9 cellular contexts compared by ENCODE assay signal in genomic region chr20:31596831-31597482, GRCh38. TPM values are rescaled to one million over a fixed set of nuclear protein-coding genes. Genes with fewer than 3 reads are reported as not detected.
DNase-seq lines count a peak whose midpoint lies in the region; ATAC-seq and TF ChIP-seq lines count a peak whose summit lies in the region.
"Had no signal": no experiment of that assay in that cellular context is flagged by ENCODE, and none has a peak within 500 bp of the region (broad histone marks: within the 10 kb centered on the region; RNA-seq: fewer than 3 reads in every experiment).

No MANE protein-coding gene starts in this region.

- ATAC-seq in lower lobe of right lung (peak in 1 of 2 donors; percentile 48), thoracic aorta (ENCODE audit: insufficient number of reproducible peaks, low FRiP score, low read depth) (no peak), HG02610 (IDR thresholded peaks at IDR 0.05; ENCODE audit: unreplicated experiment) (no peak), esophagus mucosa (no peak)

- no peak overlapping the region for H3K4me3 ChIP-seq in SJSA1
- H3K4me3 ChIP-seq in lower lobe of right lung = no peak overlapping the region
- H3K4me3 ChIP-seq in thoracic aorta = no peak overlapping the region

- H3K4me1 ChIP-seq in SJSA1 (replicated peaks) = peaks cover 55% of the 10 kb centered on the region
- H3K4me1 ChIP-seq in lower lobe of right lung = peaks cover 41% of the 10 kb centered on the region
- peaks cover 10 to 17% of the 10 kb centered on the region in 2 donors for H3K4me1 ChIP-seq in thoracic aorta (ENCODE audit: control insufficient read depth in 1 of 2, low read depth in 2 of 2)

- DNase-seq in NCI-H2171 treated with DMSO at 0.1 percent for 48 hours (lab: John Stamatoyannopoulos, UW) = peak; percentile 31
- DNase-seq in NCI-H2171 (lab: John Stamatoyannopoulos, UW) = no peak
- DNase-seq in SJSA1 (ENCODE audit: low read depth in 1 of 2, low spot score in 2 of 2) = peak in 1 of 2 experiments; percentile 35
- DNase-seq in lower lobe of right lung = no peak
- DNase-seq in thoracic aorta (ENCODE audit: low spot score) = no peak
- no peak for DNase-seq in stimulated activated CD4-positive, alpha-beta T cell treated with anti-CD3 and anti-CD28 coated beads, Interleukin-4, amount 100 ng/mL, for 1 hour

- H3K27me3 ChIP-seq in SJSA1 (replicated peaks) (no peaks in the 10 kb centered on the region), lower lobe of right lung (ENCODE audit: low read depth) (no peaks in the 10 kb centered on the region), thoracic aorta (replicated peaks; ENCODE audit: insufficient read depth) (no peaks in the 10 kb centered on the region)

- intact Hi-C loops in lower lobe of right lung (cut with DNase I) = no loop called here

- TF ChIP-seq CTCF in lower lobe of right lung (IDR thresholded peaks at IDR 0.05) = no peak
- no peak for TF ChIP-seq CTCF in thoracic aorta (IDR thresholded peaks at IDR 0.05)

- H3K27ac ChIP-seq in SJSA1 (peak overlapping the region; percentile 63), lower lobe of right lung (peak overlapping the region; percentile 89), thoracic aorta (peak overlapping the region; percentile 81 to 82)

- no peaks in the 10 kb centered on the region for H3K9me3 ChIP-seq in SJSA1 (replicated peaks)
- no peaks in the 10 kb centered on the region for H3K9me3 ChIP-seq in lower lobe of right lung
- no peaks in the 10 kb centered on the region for H3K9me3 ChIP-seq in thoracic aorta

- H3K36me3 ChIP-seq in SJSA1 (no peaks in the 10 kb centered on the region), lower lobe of right lung (no peaks in the 10 kb centered on the region), thoracic aorta (no peaks in the 10 kb centered on the region)

RNA-seq across cellular contexts. Expression of gene ID1, which starts 8.1 kb away (rescaled TPM):
- 700 and 729 TPM in 2 replicates for total RNA-seq in SJSA1 (2014; rRNA removed; shearing (Covaris generic))
- 196 TPM for total RNA-seq in lower lobe of right lung
- 100 to 1,000 TPM; 310 to 944 TPM for total RNA-seq in thoracic aorta
- 299 TPM for total RNA-seq in esophagus mucosa

RNA-seq across cellular contexts. Expression of gene COX4I2, which starts 40.8 kb away (rescaled TPM):
- total RNA-seq in SJSA1 (2014; rRNA removed; shearing (Covaris generic)) = not detected in 2 replicates
- total RNA-seq in lower lobe of right lung (17.1 TPM), thoracic aorta (1 to 10 TPM in 1 of 2 donors, not detected in 1; 4.9 TPM), esophagus mucosa (0.96 TPM)
- total RNA-seq: osteoblast had no signal
